9 cellular contexts compared by ENCODE assay signal in genomic region chr13:111204438-111205177, GRCh38.
DNase-seq lines count a peak whose midpoint lies in the region; ATAC-seq, FAIRE-seq and TF ChIP-seq lines count a peak whose summit lies in the region.
"Had no signal": no experiment of that assay in that cellular context is flagged by ENCODE, and none has a peak within 500 bp of the region (broad histone marks: within the 10 kb centered on the region; RNA-seq: fewer than 3 reads in every experiment).

No MANE protein-coding gene starts in this region.

- ATAC-seq in Right ventricle myocardium superior (ENCODE audit: poor library complexity): peak; percentile 73
- ATAC-seq in gastrocnemius medialis: peak in 1 of 2 donors; percentile 46
- ATAC-seq in GM19351 (IDR thresholded peaks at IDR 0.05; ENCODE audit: unreplicated experiment): no peak
- no peak for ATAC-seq in GM21447 (IDR thresholded peaks at IDR 0.05; ENCODE audit: unreplicated experiment)

- in situ Hi-C loops in gastrocnemius medialis (cut with MboI; ENCODE audit: low sequenced_read_pairs in 4 of 4): loop anchor here in 1 of 4 donors (25.0 kb wide), 1 partner anchor 292 kb away; the partner anchor contains the start of gene ANKRD10

- H3K36me3 ChIP-seq in gastrocnemius medialis (no peaks in the 10 kb centered on the region), colonic mucosa (no peaks in the 10 kb centered on the region)

- H3K9me3 ChIP-seq in gastrocnemius medialis: no peaks in the 10 kb centered on the region
- no peaks in the 10 kb centered on the region for H3K9me3 ChIP-seq in colonic mucosa

- TF ChIP-seq POLR2A in GM12891 (IDR thresholded peaks at IDR 0.05; ENCODE audit: low read depth, low read length): no peak
- TF ChIP-seq POLR2A in gastrocnemius medialis (IDR thresholded peaks at IDR 0.05): no peak

- H3K4me1 ChIP-seq in gastrocnemius medialis: peaks cover 69 to 71% of the 10 kb centered on the region in 2 donors
- H3K4me1 ChIP-seq in colonic mucosa: no peaks in the 10 kb centered on the region

- TF ChIP-seq CTCF in WI38 (IDR thresholded peaks at IDR 0.05; ENCODE audit: low read depth, low read length): no peak
- TF ChIP-seq CTCF in gastrocnemius medialis (IDR thresholded peaks at IDR 0.05 in 4 of 5, conservative IDR thresholded peaks at IDR 0.05 in 1 of 5): no peak
- TF ChIP-seq CTCF in colonic mucosa (IDR thresholded peaks at IDR 0.05): no peak

- H3K4me3 ChIP-seq in WI38 (ENCODE audit: low read depth, low read length) (peak overlapping the region; percentile 26), gastrocnemius medialis (peak overlapping the region; percentile 35 to 49 (median 47)), colonic mucosa (no peak overlapping the region)

- DNase-seq in GM12891 (ENCODE audit: insufficient read length, low spot score) (no peak), Right ventricle myocardium superior (peak; percentile 72), gastrocnemius medialis (peak in 1 of 2 donors; percentile 32), colonic mucosa (no peak), GOT3 (lab: John Stamatoyannopoulos, UW) (no peak)

- intact Hi-C loops in Right ventricle myocardium superior (cut with DNase I) (no loop called here), gastrocnemius medialis (cut with DNase I; ENCODE audit: low total_unique reads) (no loop called here), colonic mucosa (cut with DNase I) (no loop called here)

- H3K9ac ChIP-seq in colonic mucosa (ENCODE audit: low read depth in 2 of 2, low read length in 2 of 2): no peak overlapping the region

- H3K27ac ChIP-seq in gastrocnemius medialis: peak overlapping the region; percentile 45 to 74 (median 68)
- no peak overlapping the region for H3K27ac ChIP-seq in colonic mucosa

- peak; percentile 20 for FAIRE-seq in GM12891 (lab: Jason Lieb, UNC)
- FAIRE-seq: RCC 7860 had no signal

- H3K27me3 ChIP-seq in gastrocnemius medialis: no peaks in the 10 kb centered on the region
- H3K27me3 ChIP-seq in colonic mucosa: no peaks in the 10 kb centered on the region

TF ChIP-seq in GM12891, 5 proteins besides CTCF, POLR2A, EP300 and RAD21:
- TF ChIP-seq SPI1 (IDR thresholded peaks at IDR 0.05; ENCODE audit: low read depth, low read length): no peak
- no peak for TF ChIP-seq POU2F2 (IDR thresholded peaks at IDR 0.05; ENCODE audit: low read depth, low read length)
- no peak for TF ChIP-seq PAX5 (IDR thresholded peaks at IDR 0.05; ENCODE audit: insufficient read depth, low read length, severe bottlenecking)
- TF ChIP-seq POLR2AphosphoS5 (IDR thresholded peaks at IDR 0.05; ENCODE audit: low read depth, low read length): no peak
- TF ChIP-seq TAF1 (IDR thresholded peaks at IDR 0.05; ENCODE audit: low read depth, low read length): no peak
